9 cellular contexts compared by ENCODE assay signal in the genomic region with DNA sequence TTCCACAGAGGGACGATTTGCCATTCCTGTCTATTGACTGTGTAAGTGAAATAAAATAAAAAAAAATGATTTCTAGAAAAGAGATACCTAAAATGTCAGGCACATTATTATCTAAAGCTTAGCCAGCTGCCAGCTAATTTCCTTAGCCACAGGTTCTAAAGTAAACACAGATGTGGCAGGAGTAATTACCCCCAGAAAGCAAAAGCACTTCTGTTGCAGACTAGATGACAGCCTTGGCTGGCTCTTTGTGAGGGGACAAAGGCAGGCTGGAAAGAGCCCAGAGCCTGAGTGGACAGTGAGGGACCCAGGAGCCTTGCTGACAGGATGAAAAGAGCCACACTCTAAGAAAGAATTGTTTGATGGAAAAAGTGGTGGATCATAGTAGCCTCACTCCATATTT.
DNase-seq lines count a peak whose midpoint lies in the region; ATAC-seq and TF ChIP-seq lines count a peak whose summit lies in the region.
"Had no signal": no experiment of that assay in that cellular context is flagged by ENCODE, and none has a peak within 500 bp of the region (broad histone marks: within the 10 kb centered on the region; RNA-seq: fewer than 3 reads in every experiment).

No MANE protein-coding gene starts in this region.

- no peaks in the 10 kb centered on the region for H3K27me3 Mint-ChIP-seq in brain
- H3K27me3 Mint-ChIP-seq in osteocyte (ENCODE audit: unreplicated experiment), result no peaks in the 10 kb centered on the region
- H3K27me3 Mint-ChIP-seq: activated naive CD8-positive, alpha-beta T cell had no signal

- H3K27ac Mint-ChIP-seq in brain (peak overlapping the region; percentile 51 to 95 (median 81)), osteocyte (ENCODE audit: unreplicated experiment) (peak overlapping the region; percentile 78)
- H3K27ac Mint-ChIP-seq: activated naive CD8-positive, alpha-beta T cell had no signal

- DNase-seq in HuH-7 (ENCODE audit: low spot score), result peak; percentile 10
- DNase-seq in NCI-H2227 treated with DMSO at 0.1 percent for 48 hours (lab: John Stamatoyannopoulos, UW), result peak; percentile 27
- DNase-seq in osteocyte (ENCODE audit: extremely low spot score, unreplicated experiment), result no peak
- no peak for DNase-seq in CD1c-positive myeloid dendritic cell (ENCODE audit: extremely low spot score)

- no peak for ATAC-seq in HG02759 (IDR thresholded peaks at IDR 0.05; ENCODE audit: unreplicated experiment)
- no peak for ATAC-seq in GM21619 (IDR thresholded peaks at IDR 0.05; ENCODE audit: unreplicated experiment)
- ATAC-seq in GM21737 (IDR thresholded peaks at IDR 0.05; ENCODE audit: unreplicated experiment), result no peak

- H3K4me3 Mint-ChIP-seq in brain (peak overlapping the region in 4 of 5 experiments; percentile 4 to 64 (median 26)), osteocyte (ENCODE audit: unreplicated experiment) (no peak overlapping the region)
- H3K4me3 Mint-ChIP-seq: activated naive CD8-positive, alpha-beta T cell had no signal

- no peaks in the 10 kb centered on the region for H3K9me3 Mint-ChIP-seq in brain
- H3K9me3 Mint-ChIP-seq in osteocyte (ENCODE audit: unreplicated experiment), result no peaks in the 10 kb centered on the region

- H3K36me3 Mint-ChIP-seq in brain, result no peaks in the 10 kb centered on the region
- H3K36me3 Mint-ChIP-seq in osteocyte (ENCODE audit: unreplicated experiment), result no peaks in the 10 kb centered on the region
- H3K36me3 Mint-ChIP-seq: activated naive CD8-positive, alpha-beta T cell had no signal

- H3K4me1 Mint-ChIP-seq in brain (peaks cover 32% of the 10 kb centered on the region), osteocyte (ENCODE audit: unreplicated experiment) (peaks cover 29% of the 10 kb centered on the region)

- no peak for TF ChIP-seq CTCF in brain (conservative IDR thresholded peaks at IDR 0.05)
- no peak for TF ChIP-seq CTCF in osteocyte (IDR thresholded peaks at IDR 0.05)

Comparison
In these comparisons a context has a peak if more than half of its experiments do, and no peak if none do; other contexts are left out.
1. DNase-seq: peak in HuH-7 (single experiment) and NCI-H2227 treated with DMSO at 0.1 percent for 48 hours (single experiment); none in osteocyte (single experiment) and CD1c-positive myeloid dendritic cell (single experiment).